2 cellular contexts compared by ENCODE assay signal in the genomic region with DNA sequence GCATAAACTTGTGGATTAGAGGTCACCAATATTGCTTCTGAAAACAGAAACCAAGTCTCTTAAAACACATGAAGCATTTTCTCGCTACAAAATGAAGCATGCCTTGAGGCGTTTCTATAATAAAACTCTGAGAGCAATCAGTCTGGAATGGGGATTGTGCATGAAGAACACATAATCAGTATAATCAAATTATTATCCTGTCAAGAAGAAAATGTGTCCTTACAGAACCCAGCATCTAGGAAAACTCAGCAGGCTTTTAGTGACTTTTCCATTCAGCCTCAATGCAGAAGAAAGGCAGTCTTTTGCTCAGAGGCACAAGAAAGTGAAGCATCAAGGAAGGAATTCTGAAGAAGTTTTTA.
TF ChIP-seq lines count a peak whose summit lies in the region.

No MANE protein-coding gene starts in this region.

TF ChIP-seq in H1, 55 proteins besides CTCF, POLR2A, EP300 and RAD21:
- TF ChIP-seq CHD2 (IDR thresholded peaks at IDR 0.05; ENCODE audit: low read length): no peak
- TF ChIP-seq GTF2F1 (IDR thresholded peaks at IDR 0.05; ENCODE audit: borderline replicate concordance, low read depth, low read length): no peak
- TF ChIP-seq RFX5 (IDR thresholded peaks at IDR 0.05; ENCODE audit: borderline replicate concordance, low read depth, low read length): no peak
- no peak for TF ChIP-seq POU5F1 (IDR thresholded peaks at IDR 0.05; ENCODE audit: low read depth, low read length)
- TF ChIP-seq KDM5A (IDR thresholded peaks at IDR 0.05; ENCODE audit: low read length): no peak
- no peak for TF ChIP-seq POLR2AphosphoS5 (IDR thresholded peaks at IDR 0.05; ENCODE audit: low read depth, low read length)
- TF ChIP-seq, protein P1, sequence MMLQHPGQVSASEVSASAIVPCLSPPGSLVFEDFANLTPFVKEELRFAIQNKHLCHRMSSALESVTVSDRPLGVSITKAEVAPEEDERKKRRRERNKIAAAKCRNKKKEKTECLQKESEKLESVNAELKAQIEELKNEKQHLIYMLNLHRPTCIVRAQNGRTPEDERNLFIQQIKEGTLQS (IDR thresholded peaks at IDR 0.05; ENCODE audit: insufficient read depth, low read depth, low read length): no peak
- no peak for TF ChIP-seq TBP (IDR thresholded peaks at IDR 0.05; ENCODE audit: low read depth, low read length)
- TF ChIP-seq EZH2 (IDR thresholded peaks at IDR 0.05; ENCODE audit: low read depth, low read length, severe bottlenecking): no peak
- no peak for TF ChIP-seq SAP30 (IDR thresholded peaks at IDR 0.05; ENCODE audit: insufficient read depth, insufficient replicate concordance, low read length)
- TF ChIP-seq TEAD4 (IDR thresholded peaks at IDR 0.05; ENCODE audit: low read depth, low read length): no peak
- no peak for TF ChIP-seq SRF (IDR thresholded peaks at IDR 0.05; ENCODE audit: low read depth, low read length)
- no peak for TF ChIP-seq CBX8 (IDR thresholded peaks at IDR 0.05; ENCODE audit: borderline replicate concordance, low read depth, low read length)
- no peak for TF ChIP-seq SP4 (IDR thresholded peaks at IDR 0.05; ENCODE audit: low read length)

TF ChIP-seq in neural cell, 6 proteins besides CTCF, POLR2A, EP300 and RAD21:
- TF ChIP-seq, protein P2, sequence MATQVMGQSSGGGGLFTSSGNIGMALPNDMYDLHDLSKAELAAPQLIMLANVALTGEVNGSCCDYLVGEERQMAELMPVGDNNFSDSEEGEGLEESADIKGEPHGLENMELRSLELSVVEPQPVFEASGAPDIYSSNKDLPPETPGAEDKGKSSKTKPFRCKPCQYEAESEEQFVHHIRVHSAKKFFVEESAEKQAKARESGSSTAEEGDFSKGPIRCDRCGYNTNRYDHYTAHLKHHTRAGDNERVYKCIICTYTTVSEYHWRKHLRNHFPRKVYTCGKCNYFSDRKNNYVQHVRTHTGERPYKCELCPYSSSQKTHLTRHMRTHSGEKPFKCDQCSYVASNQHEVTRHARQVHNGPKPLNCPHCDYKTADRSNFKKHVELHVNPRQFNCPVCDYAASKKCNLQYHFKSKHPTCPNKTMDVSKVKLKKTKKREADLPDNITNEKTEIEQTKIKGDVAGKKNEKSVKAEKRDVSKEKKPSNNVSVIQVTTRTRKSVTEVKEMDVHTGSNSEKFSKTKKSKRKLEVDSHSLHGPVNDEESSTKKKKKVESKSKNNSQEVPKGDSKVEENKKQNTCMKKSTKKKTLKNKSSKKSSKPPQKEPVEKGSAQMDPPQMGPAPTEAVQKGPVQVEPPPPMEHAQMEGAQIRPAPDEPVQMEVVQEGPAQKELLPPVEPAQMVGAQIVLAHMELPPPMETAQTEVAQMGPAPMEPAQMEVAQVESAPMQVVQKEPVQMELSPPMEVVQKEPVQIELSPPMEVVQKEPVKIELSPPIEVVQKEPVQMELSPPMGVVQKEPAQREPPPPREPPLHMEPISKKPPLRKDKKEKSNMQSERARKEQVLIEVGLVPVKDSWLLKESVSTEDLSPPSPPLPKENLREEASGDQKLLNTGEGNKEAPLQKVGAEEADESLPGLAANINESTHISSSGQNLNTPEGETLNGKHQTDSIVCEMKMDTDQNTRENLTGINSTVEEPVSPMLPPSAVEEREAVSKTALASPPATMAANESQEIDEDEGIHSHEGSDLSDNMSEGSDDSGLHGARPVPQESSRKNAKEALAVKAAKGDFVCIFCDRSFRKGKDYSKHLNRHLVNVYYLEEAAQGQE (IDR thresholded peaks at IDR 0.05; ENCODE audit: borderline replicate concordance): peak; percentile 96
- peak; percentile 76 for TF ChIP-seq POLR2AphosphoS5 (IDR thresholded peaks at IDR 0.05)
- TF ChIP-seq EZH2 (IDR thresholded peaks at IDR 0.05; ENCODE audit: borderline replicate concordance, insufficient read depth, low read length, poor library complexity, severe bottlenecking): no peak
